In the genomic region with DNA sequence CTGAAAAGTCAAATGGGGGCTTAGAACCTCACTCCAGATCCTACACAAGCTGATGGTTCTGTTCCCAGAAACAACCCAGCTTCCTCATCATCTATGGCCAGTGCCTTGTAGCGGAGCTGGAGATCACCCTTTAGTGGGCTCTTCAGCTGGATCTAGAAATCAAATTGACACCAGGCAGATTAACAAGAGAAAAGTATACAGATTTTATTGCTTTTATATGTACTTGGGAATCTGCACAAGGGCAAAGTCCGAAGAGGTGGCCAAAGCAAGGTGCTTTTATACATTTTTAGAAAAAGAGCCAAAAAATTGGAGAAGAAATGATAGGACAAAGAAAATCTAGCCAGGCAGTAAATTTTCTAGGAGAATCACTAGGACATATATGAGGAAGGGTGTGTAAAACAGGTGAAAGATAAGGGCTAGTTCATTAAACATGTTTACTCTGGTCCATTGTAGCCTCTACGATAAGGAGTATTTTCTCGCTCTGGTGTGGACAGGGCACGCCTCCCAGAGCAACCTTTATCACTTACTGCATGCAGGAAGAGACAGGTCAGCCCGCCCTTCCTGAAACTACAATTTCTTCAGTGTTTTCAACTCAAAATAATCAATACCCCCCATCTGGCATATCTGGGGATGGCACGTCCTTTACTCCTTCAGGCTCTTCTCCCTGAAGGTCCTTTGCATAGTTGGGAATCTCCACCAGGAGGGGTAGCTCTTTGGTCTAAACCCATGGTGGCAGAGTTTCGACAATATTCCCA, we compare ENCODE assay signal across 1 cellular context.
TF ChIP-seq lines count a peak whose summit lies in the region.

No MANE protein-coding gene starts in this region.

TF ChIP-seq in K562, 482 proteins besides CTCF, POLR2A, EP300 and RAD21 (continued from another document and continues in another):
- TF ChIP-seq, protein P1, sequence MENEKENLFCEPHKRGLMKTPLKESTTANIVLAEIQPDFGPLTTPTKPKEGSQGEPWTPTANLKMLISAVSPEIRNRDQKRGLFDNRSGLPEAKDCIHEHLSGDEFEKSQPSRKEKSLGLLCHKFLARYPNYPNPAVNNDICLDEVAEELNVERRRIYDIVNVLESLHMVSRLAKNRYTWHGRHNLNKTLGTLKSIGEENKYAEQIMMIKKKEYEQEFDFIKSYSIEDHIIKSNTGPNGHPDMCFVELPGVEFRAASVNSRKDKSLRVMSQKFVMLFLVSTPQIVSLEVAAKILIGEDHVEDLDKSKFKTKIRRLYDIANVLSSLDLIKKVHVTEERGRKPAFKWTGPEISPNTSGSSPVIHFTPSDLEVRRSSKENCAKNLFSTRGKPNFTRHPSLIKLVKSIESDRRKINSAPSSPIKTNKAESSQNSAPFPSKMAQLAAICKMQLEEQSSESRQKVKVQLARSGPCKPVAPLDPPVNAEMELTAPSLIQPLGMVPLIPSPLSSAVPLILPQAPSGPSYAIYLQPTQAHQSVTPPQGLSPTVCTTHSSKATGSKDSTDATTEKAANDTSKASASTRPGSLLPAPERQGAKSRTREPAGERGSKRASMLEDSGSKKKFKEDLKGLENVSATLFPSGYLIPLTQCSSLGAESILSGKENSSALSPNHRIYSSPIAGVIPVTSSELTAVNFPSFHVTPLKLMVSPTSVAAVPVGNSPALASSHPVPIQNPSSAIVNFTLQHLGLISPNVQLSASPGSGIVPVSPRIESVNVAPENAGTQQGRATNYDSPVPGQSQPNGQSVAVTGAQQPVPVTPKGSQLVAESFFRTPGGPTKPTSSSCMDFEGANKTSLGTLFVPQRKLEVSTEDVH (IDR thresholded peaks at IDR 0.05; ENCODE audit: low read depth, partially characterized antibody): no peak
- TF ChIP-seq CHD2 (IDR thresholded peaks at IDR 0.05; ENCODE audit: low read depth, low read length) (no peak), ZSCAN32 (CRISPR knock-in tag; IDR thresholded peaks at IDR 0.05) (no peak), MEF2A (IDR thresholded peaks at IDR 0.05; ENCODE audit: control insufficient read depth, low read depth, low read length) (no peak), HDAC2 (IDR thresholded peaks at IDR 0.05) (no peak), ZNF121 (CRISPR knock-in tag; conservative IDR thresholded peaks at IDR 0.05) (no peak), POLR2H (tag; IDR thresholded peaks at IDR 0.05; ENCODE audit: low read depth) (no peak), ZNF174 (CRISPR knock-in tag; IDR thresholded peaks at IDR 0.05) (no peak), THRAP3 (IDR thresholded peaks at IDR 0.05; ENCODE audit: borderline replicate concordance) (no peak), EZH2 (IDR thresholded peaks at IDR 0.05; ENCODE audit: borderline replicate concordance, low read depth, low read length) (no peak), ZKSCAN3 (CRISPR knock-in tag; IDR thresholded peaks at IDR 0.05) (no peak), ZKSCAN8 (CRISPR knock-in tag; IDR thresholded peaks at IDR 0.05) (peak; percentile 93), BRD4 (IDR thresholded peaks at IDR 0.05) (no peak), CEBPG (CRISPR knock-in tag; IDR thresholded peaks at IDR 0.05) (no peak), CEBPG (tag; conservative IDR thresholded peaks at IDR 0.05 in 1 of 2, IDR thresholded peaks at IDR 0.05 in 1 of 2) (no peak), HLTF (IDR thresholded peaks at IDR 0.05) (no peak), MAZ (CRISPR knock-in tag; conservative IDR thresholded peaks at IDR 0.05 in 1 of 2, IDR thresholded peaks at IDR 0.05 in 1 of 2) (0 out of 4 replicates have a peak, but pooled peaks of 1 of the 2 experiments have one; percentile 22), NCOA6 (IDR thresholded peaks at IDR 0.05) (no peak), ZFP1 (CRISPR knock-in tag; IDR thresholded peaks at IDR 0.05) (no peak), ZC3H11A (IDR thresholded peaks at IDR 0.05; ENCODE audit: low read depth, low read length) (no peak), CXXC5 (CRISPR knock-in tag; IDR thresholded peaks at IDR 0.05) (peak; percentile 58), CBFB (CRISPR knock-in tag; IDR thresholded peaks at IDR 0.05) (no peak), SOX6 (IDR thresholded peaks at IDR 0.05) (peak; percentile 92), RBM15 (IDR thresholded peaks at IDR 0.05; ENCODE audit: insufficient read depth, low read length) (no peak), DDX20 (tag; IDR thresholded peaks at IDR 0.05; ENCODE audit: low read depth) (no peak), ZNF239 (CRISPR knock-in tag; IDR thresholded peaks at IDR 0.05) (no peak), HIVEP1 (CRISPR knock-in tag; IDR thresholded peaks at IDR 0.05) (no peak), KAT8 (IDR thresholded peaks at IDR 0.05; ENCODE audit: low read depth) (no peak), SMARCB1 (IDR thresholded peaks at IDR 0.05; ENCODE audit: insufficient read length, low read depth) (peak; percentile 69), RCOR1 (IDR thresholded peaks at IDR 0.05; ENCODE audit: borderline replicate concordance in 1 of 2, low read depth in 2 of 2, low read length in 2 of 2) (peak in 1 of 2 experiments; percentile 91; a peak in 2 of 4 replicates), CBX3 (IDR thresholded peaks at IDR 0.05; ENCODE audit: borderline replicate concordance in 1 of 2, low read length in 2 of 2) (no peak), FIP1L1 (IDR thresholded peaks at IDR 0.05; ENCODE audit: low read depth, low read length, poor library complexity, severe bottlenecking) (no peak), ZNF707 (CRISPR knock-in tag; conservative IDR thresholded peaks at IDR 0.05) (no peak), ELF4 (CRISPR knock-in tag; IDR thresholded peaks at IDR 0.05) (no peak), MCM2 (IDR thresholded peaks at IDR 0.05; ENCODE audit: low read depth) (no peak), JUNB (CRISPR knock-in tag; conservative IDR thresholded peaks at IDR 0.05) (no peak), CHD4 (IDR thresholded peaks at IDR 0.05; ENCODE audit: insufficient read depth, insufficient replicate concordance, low read depth, low read length, poor library complexity, severe bottlenecking) (no peak), GTF2E2 (tag; IDR thresholded peaks at IDR 0.05) (no peak), RUNX1 (IDR thresholded peaks at IDR 0.05; ENCODE audit: low read depth) (no peak), PRPF4 (IDR thresholded peaks at IDR 0.05; ENCODE audit: insufficient read depth, low read depth, low read length, poor library complexity, severe bottlenecking) (no peak), CBX1 (IDR thresholded peaks at IDR 0.05; ENCODE audit: low read depth) (no peak), ZNF24 (IDR thresholded peaks at IDR 0.05) (0 out of 2 replicates have a peak, but pooled peaks have one; percentile 22), TAF15 (IDR thresholded peaks at IDR 0.05; ENCODE audit: low read depth, low read length) (no peak), KAT2B (IDR thresholded peaks at IDR 0.05; ENCODE audit: low read depth, low read length) (no peak), CTBP1 (IDR thresholded peaks at IDR 0.05; ENCODE audit: borderline replicate concordance) (peak; percentile 90), ZNF175 (CRISPR knock-in tag; IDR thresholded peaks at IDR 0.05; ENCODE audit: low read depth) (peak; percentile 99), ZNF431 (CRISPR knock-in tag; IDR thresholded peaks at IDR 0.05) (no peak), TCF7L2 (IDR thresholded peaks at IDR 0.05; ENCODE audit: low read depth, low read length) (no peak), MEIS2 (IDR thresholded peaks at IDR 0.05; ENCODE audit: partially characterized antibody) (peak; percentile 78)
- TF ChIP-seq, protein P2, sequence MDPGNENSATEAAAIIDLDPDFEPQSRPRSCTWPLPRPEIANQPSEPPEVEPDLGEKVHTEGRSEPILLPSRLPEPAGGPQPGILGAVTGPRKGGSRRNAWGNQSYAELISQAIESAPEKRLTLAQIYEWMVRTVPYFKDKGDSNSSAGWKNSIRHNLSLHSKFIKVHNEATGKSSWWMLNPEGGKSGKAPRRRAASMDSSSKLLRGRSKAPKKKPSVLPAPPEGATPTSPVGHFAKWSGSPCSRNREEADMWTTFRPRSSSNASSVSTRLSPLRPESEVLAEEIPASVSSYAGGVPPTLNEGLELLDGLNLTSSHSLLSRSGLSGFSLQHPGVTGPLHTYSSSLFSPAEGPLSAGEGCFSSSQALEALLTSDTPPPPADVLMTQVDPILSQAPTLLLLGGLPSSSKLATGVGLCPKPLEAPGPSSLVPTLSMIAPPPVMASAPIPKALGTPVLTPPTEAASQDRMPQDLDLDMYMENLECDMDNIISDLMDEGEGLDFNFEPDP (CRISPR knock-in tag; IDR thresholded peaks at IDR 0.05): no peak
- TF ChIP-seq, protein P3, sequence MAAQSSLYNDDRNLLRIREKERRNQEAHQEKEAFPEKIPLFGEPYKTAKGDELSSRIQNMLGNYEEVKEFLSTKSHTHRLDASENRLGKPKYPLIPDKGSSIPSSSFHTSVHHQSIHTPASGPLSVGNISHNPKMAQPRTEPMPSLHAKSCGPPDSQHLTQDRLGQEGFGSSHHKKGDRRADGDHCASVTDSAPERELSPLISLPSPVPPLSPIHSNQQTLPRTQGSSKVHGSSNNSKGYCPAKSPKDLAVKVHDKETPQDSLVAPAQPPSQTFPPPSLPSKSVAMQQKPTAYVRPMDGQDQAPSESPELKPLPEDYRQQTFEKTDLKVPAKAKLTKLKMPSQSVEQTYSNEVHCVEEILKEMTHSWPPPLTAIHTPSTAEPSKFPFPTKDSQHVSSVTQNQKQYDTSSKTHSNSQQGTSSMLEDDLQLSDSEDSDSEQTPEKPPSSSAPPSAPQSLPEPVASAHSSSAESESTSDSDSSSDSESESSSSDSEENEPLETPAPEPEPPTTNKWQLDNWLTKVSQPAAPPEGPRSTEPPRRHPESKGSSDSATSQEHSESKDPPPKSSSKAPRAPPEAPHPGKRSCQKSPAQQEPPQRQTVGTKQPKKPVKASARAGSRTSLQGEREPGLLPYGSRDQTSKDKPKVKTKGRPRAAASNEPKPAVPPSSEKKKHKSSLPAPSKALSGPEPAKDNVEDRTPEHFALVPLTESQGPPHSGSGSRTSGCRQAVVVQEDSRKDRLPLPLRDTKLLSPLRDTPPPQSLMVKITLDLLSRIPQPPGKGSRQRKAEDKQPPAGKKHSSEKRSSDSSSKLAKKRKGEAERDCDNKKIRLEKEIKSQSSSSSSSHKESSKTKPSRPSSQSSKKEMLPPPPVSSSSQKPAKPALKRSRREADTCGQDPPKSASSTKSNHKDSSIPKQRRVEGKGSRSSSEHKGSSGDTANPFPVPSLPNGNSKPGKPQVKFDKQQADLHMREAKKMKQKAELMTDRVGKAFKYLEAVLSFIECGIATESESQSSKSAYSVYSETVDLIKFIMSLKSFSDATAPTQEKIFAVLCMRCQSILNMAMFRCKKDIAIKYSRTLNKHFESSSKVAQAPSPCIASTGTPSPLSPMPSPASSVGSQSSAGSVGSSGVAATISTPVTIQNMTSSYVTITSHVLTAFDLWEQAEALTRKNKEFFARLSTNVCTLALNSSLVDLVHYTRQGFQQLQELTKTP (IDR thresholded peaks at IDR 0.05; ENCODE audit: low read depth in 1 of 2, partially characterized antibody in 2 of 2): no peak
- TF ChIP-seq, protein P4, sequence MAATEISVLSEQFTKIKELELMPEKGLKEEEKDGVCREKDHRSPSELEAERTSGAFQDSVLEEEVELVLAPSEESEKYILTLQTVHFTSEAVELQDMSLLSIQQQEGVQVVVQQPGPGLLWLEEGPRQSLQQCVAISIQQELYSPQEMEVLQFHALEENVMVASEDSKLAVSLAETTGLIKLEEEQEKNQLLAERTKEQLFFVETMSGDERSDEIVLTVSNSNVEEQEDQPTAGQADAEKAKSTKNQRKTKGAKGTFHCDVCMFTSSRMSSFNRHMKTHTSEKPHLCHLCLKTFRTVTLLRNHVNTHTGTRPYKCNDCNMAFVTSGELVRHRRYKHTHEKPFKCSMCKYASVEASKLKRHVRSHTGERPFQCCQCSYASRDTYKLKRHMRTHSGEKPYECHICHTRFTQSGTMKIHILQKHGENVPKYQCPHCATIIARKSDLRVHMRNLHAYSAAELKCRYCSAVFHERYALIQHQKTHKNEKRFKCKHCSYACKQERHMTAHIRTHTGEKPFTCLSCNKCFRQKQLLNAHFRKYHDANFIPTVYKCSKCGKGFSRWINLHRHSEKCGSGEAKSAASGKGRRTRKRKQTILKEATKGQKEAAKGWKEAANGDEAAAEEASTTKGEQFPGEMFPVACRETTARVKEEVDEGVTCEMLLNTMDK (IDR thresholded peaks at IDR 0.05; ENCODE audit: borderline replicate concordance, insufficient read depth, low read depth, low read length, poor library complexity, severe bottlenecking): no peak
- TF ChIP-seq, protein P5, sequence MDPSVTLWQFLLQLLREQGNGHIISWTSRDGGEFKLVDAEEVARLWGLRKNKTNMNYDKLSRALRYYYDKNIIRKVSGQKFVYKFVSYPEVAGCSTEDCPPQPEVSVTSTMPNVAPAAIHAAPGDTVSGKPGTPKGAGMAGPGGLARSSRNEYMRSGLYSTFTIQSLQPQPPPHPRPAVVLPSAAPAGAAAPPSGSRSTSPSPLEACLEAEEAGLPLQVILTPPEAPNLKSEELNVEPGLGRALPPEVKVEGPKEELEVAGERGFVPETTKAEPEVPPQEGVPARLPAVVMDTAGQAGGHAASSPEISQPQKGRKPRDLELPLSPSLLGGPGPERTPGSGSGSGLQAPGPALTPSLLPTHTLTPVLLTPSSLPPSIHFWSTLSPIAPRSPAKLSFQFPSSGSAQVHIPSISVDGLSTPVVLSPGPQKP (CRISPR knock-in tag; IDR thresholded peaks at IDR 0.05): no peak
- TF ChIP-seq, protein P6, sequence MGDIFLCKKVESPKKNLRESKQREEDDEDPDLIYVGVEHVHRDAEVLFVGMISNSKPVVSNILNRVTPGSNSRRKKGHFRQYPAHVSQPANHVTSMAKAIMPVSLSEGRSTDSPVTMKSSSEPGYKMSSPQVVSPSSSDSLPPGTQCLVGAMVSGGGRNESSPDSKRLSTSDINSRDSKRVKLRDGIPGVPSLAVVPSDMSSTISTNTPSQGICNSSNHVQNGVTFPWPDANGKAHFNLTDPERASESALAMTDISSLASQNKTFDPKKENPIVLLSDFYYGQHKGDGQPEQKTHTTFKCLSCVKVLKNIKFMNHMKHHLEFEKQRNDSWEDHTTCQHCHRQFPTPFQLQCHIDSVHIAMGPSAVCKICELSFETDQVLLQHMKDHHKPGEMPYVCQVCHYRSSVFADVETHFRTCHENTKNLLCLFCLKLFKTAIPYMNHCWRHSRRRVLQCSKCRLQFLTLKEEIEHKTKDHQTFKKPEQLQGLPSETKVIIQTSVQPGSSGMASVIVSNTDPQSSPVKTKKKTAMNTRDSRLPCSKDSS (IDR thresholded peaks at IDR 0.05; ENCODE audit: low read depth, partially characterized antibody): no peak
- TF ChIP-seq, protein P7, sequence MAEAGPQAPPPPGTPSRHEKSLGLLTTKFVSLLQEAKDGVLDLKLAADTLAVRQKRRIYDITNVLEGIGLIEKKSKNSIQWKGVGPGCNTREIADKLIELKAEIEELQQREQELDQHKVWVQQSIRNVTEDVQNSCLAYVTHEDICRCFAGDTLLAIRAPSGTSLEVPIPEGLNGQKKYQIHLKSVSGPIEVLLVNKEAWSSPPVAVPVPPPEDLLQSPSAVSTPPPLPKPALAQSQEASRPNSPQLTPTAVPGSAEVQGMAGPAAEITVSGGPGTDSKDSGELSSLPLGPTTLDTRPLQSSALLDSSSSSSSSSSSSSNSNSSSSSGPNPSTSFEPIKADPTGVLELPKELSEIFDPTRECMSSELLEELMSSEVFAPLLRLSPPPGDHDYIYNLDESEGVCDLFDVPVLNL (CRISPR knock-in tag; IDR thresholded peaks at IDR 0.05; ENCODE audit: low read depth): no peak
- TF ChIP-seq, protein P8, sequence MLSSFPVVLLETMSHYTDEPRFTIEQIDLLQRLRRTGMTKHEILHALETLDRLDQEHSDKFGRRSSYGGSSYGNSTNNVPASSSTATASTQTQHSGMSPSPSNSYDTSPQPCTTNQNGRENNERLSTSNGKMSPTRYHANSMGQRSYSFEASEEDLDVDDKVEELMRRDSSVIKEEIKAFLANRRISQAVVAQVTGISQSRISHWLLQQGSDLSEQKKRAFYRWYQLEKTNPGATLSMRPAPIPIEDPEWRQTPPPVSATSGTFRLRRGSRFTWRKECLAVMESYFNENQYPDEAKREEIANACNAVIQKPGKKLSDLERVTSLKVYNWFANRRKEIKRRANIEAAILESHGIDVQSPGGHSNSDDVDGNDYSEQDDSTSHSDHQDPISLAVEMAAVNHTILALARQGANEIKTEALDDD (IDR thresholded peaks at IDR 0.05): no peak
